ENCODE assay signal across 13 cellular contexts in the genomic region with DNA sequence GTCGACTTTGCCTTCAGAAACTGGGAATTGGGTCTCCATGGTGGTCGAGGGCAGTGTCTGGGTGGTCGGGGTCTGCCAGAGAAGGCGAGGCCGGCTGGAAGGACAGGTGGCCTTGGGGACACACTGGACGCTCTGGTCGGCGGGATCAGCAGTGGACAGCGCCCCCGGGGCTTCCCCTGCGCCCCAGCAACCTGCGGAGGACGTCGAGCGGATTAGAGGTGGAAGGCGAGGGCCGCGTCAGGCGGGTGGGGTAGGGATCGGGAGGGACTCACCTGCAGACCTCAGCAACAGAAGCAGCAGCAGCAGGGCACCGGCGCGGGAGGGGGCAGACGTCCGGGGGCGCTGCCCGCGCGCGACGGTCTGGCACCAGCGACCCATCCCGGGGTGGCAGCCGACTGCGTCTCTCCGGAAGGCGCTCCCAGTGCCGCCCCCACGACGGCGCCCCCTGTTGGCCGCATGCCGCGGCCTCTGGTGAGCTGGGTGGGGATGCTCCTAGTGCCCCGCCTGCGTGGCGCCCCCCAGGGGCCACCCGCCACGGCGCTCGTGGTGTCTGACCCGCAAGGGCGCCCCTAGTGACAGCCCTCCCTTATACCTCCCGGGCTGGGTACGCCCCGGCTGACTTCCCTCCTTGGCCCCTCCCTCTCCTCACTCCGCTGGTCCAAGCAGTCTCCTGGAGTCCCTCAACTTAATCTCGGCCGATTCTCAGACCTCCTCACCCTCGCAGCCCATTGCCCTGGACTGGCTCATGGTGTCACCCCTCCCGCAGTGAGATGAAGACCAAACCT. TPM values are rescaled to one million over a fixed set of nuclear protein-coding genes. Genes with fewer than 3 reads are reported as not detected.
DNase-seq lines count a peak whose midpoint lies in the region; ATAC-seq, FAIRE-seq and TF ChIP-seq lines count a peak whose summit lies in the region.
"Had no signal": no experiment of that assay in that cellular context is flagged by ENCODE, and none has a peak within 500 bp of the region (broad histone marks: within the 10 kb centered on the region; RNA-seq: fewer than 3 reads in every experiment).

A gene with protein sequence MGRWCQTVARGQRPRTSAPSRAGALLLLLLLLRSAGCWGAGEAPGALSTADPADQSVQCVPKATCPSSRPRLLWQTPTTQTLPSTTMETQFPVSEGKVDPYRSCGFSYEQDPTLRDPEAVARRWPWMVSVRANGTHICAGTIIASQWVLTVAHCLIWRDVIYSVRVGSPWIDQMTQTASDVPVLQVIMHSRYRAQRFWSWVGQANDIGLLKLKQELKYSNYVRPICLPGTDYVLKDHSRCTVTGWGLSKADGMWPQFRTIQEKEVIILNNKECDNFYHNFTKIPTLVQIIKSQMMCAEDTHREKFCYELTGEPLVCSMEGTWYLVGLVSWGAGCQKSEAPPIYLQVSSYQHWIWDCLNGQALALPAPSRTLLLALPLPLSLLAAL (minus strand): TSS at position 423 of the 785 bp plus-strand sequence. CDS start 45 bp downstream, at position 378.

- no peak within 1 kb of the TSS for H3K27ac ChIP-seq in IMR-90 (ENCODE audit: insufficient read depth, low read length)
- no peak within 1 kb of the TSS for H3K27ac ChIP-seq in K562 (ENCODE audit: extremely low read depth, low read depth, low read length)
- no peak within 1 kb of the TSS for H3K27ac ChIP-seq in osteoblast (ENCODE audit: low read depth, low read length)
- H3K27ac ChIP-seq: tibial artery had no signal

- H2AK5ac ChIP-seq in IMR-90 (ENCODE audit: low read depth, low read length), result no peak within 1 kb of the TSS

- no peak within 1 kb of the TSS for H3K23ac ChIP-seq in IMR-90 (ENCODE audit: low read depth, low read length)

- H4K8ac ChIP-seq in IMR-90 (ENCODE audit: low read depth in 2 of 2, low read length in 2 of 2), result no peak within 1 kb of the TSS

- FAIRE-seq in K562 (lab: Jason Lieb, UNC), result peak; percentile 29

- no peak within 1 kb of the TSS for H2BK5ac ChIP-seq in IMR-90 (ENCODE audit: low read depth, low read length, poor library complexity, severe bottlenecking)

- H3K4me1 ChIP-seq in IMR-90 (ENCODE audit: control insufficient read depth, insufficient read depth, low read length), result no peaks in the 10 kb centered on the region
- peaks cover 0 to 10% of the 10 kb centered on the region in 2 experiments; a peak in 1 of 5 replicates for H3K4me1 ChIP-seq in K562 (replicated peaks in 1 of 2; ENCODE audit: control insufficient read depth in 2 of 2, insufficient read depth in 2 of 2, low read length in 2 of 2)
- no peaks in the 10 kb centered on the region for H3K4me1 ChIP-seq in osteoblast (ENCODE audit: insufficient read depth, low read length)

- TF ChIP-seq POLR2A in IMR-90 (IDR thresholded peaks at IDR 0.05; ENCODE audit: low read depth, low read length) (no peak), K562 (conservative IDR thresholded peaks at IDR 0.05) (no peak)

- peak; percentile 48 for TF ChIP-seq CTCF in IMR-90 (conservative IDR thresholded peaks at IDR 0.05; ENCODE audit: low read depth, low read length)
- peak; percentile 90 to 100 (median 99) for TF ChIP-seq CTCF in K562 (IDR thresholded peaks at IDR 0.05 in 2 of 3, conservative IDR thresholded peaks at IDR 0.05 in 1 of 3; ENCODE audit: insufficient read depth in 2 of 3, low read depth in 1 of 3, low read length in 3 of 3)
- peak; percentile 17 for TF ChIP-seq CTCF in osteoblast (IDR thresholded peaks at IDR 0.05; ENCODE audit: extremely low read depth, low read depth, low read length)

- H3K36me3 ChIP-seq in IMR-90 (ENCODE audit: control insufficient read depth, insufficient read depth, low read length) (no peaks in the 10 kb centered on the region), K562 (ENCODE audit: control insufficient read depth, insufficient read depth, low read length) (no peaks in the 10 kb centered on the region), osteoblast (ENCODE audit: insufficient read depth, low read length) (no peaks in the 10 kb centered on the region)
- H3K36me3 ChIP-seq: tibial artery had no signal

- H3K9me1 ChIP-seq in IMR-90 (ENCODE audit: insufficient read depth, low read length) (no peaks in the 10 kb centered on the region), K562 (ENCODE audit: control insufficient read depth, insufficient read depth, low read length) (no peaks in the 10 kb centered on the region)

- ATAC-seq in IMR-90 (ENCODE audit: low read depth) (no peak), K562 (peak; percentile 98)

- H2BK20ac ChIP-seq in IMR-90 (ENCODE audit: low read depth, low read length), result no peak within 1 kb of the TSS

- POLR2A ChIA-PET in IMR-90 (lab: Charles Lee; ENCODE audit: unreplicated experiment) (no interaction called here), K562 (lab: Yijun Ruan, JAX) (interaction anchor here (0.7 kb wide), 1 partner anchor 33 kb away, joined by 3 read pairs; no protein-coding TSS in a partner anchor)

- H4K91ac ChIP-seq in IMR-90 (ENCODE audit: insufficient read depth, low read depth, low read length), result no peak within 1 kb of the TSS

- no TSS peak for BruUV-seq in IMR-90 (replicated peaks; lab: Mats Ljungman, UMichigan)
- no TSS peak for BruUV-seq in K562 (replicated peaks; lab: Mats Ljungman, UMichigan)

- dilution Hi-C loops in IMR-90 (cut with HindIII; ENCODE audit: low sequenced_read_pairs, unreplicated experiment), result no loop called here

- 56% methylated on average over 7 of the region's 61 CpGs; no CpG with 5 or more reads in 1 of the 2 experiments for WGBS in IMR-90 (ENCODE audit: extremely low coverage in 2 of 2, insufficient read length in 1 of 2), 2 experiments
- WGBS in K562 (ENCODE audit: insufficient coverage, low coverage, missing lambda C conversion rate), result 37% methylated on average over 51 of the region's 61 CpGs

- H3K4me3 ChIP-seq in IMR-90 (ENCODE audit: insufficient read depth, low read depth, low read length), result no peak within 1 kb of the TSS
- H3K4me3 ChIP-seq in K562, result no peak within 1 kb of the TSS
- H3K4me3 ChIP-seq in osteoblast (ENCODE audit: insufficient read depth, low read length), result no peak within 1 kb of the TSS
- H3K4me3 ChIP-seq: tibial artery had no signal

- TF ChIP-seq EP300 in K562 (IDR thresholded peaks at IDR 0.05; ENCODE audit: low read length), result no peak

- no peak within 1 kb of the TSS for H2BK15ac ChIP-seq in IMR-90 (ENCODE audit: low read depth, low read length)

- H2AK9ac ChIP-seq in IMR-90 (replicated peaks; ENCODE audit: low read depth, low read length, poor library complexity), result no peak within 1 kb of the TSS

- no peak within 1 kb of the TSS for H3K4ac ChIP-seq in IMR-90 (ENCODE audit: low read depth, low read length)

- TF ChIP-seq RAD21 in IMR-90 (IDR thresholded peaks at IDR 0.05; ENCODE audit: low read length) (no peak), K562 (CRISPR knock-in tag; conservative IDR thresholded peaks at IDR 0.05 in 1 of 2, IDR thresholded peaks at IDR 0.05 in 1 of 2) (peak in 1 of 2 experiments; percentile 51; a peak in 2 of 4 replicates)

- H3K9me3 ChIP-seq in IMR-90 (ENCODE audit: control insufficient read depth, insufficient read depth, low read length), result no peaks in the 10 kb centered on the region
- H3K9me3 ChIP-seq in K562 (replicated peaks; ENCODE audit: control insufficient read depth, insufficient read depth, low read depth, low read length), result no peaks in the 10 kb centered on the region
- no peaks in the 10 kb centered on the region for H3K9me3 ChIP-seq in osteoblast (ENCODE audit: low read depth, low read length)
- H3K9me3 ChIP-seq: tibial artery had no signal

- H2AFZ ChIP-seq in IMR-90 (replicated peaks; ENCODE audit: low read length, poor library complexity) (no peak within 1 kb of the TSS), K562 (ENCODE audit: low read depth, low read length) (no peak within 1 kb of the TSS), osteoblast (ENCODE audit: low read length) (no peak within 1 kb of the TSS)

- H3K9ac ChIP-seq in IMR-90 (ENCODE audit: low read depth, low read length) (no peak within 1 kb of the TSS), K562 (ENCODE audit: insufficient read depth in 1 of 2, low read depth in 2 of 2, low read length in 2 of 2) (no peak within 1 kb of the TSS)

- H3K56ac ChIP-seq in IMR-90 (ENCODE audit: extremely low read depth, insufficient read depth, low read length), result no peak within 1 kb of the TSS

- peaks cover 53% of the 10 kb centered on the region for H3K27me3 ChIP-seq in IMR-90 (ENCODE audit: control insufficient read depth, insufficient read depth, low read length)
- peaks cover 15 to 66% of the 10 kb centered on the region in 2 experiments for H3K27me3 ChIP-seq in K562 (ENCODE audit: control insufficient read depth in 2 of 2, insufficient read depth in 2 of 2, low read length in 2 of 2)
- peaks cover 14% of the 10 kb centered on the region for H3K27me3 ChIP-seq in osteoblast (ENCODE audit: insufficient read depth, low read length)

- no peaks in the 10 kb centered on the region for H3K79me1 ChIP-seq in IMR-90 (ENCODE audit: low read depth in 1 of 2, low read length in 2 of 2)

- H3K18ac ChIP-seq in IMR-90 (ENCODE audit: low read depth, low read length), result no peak within 1 kb of the TSS

- in situ Hi-C loops in IMR-90 (cut with MboI; ENCODE audit: low sequenced_read_pairs) (loop anchor here (25.0 kb wide), 1 partner anchor 645 kb away; no protein-coding TSS in a partner anchor), K562 (cut with MboI) (loop anchor here (5.0 to 10.0 kb wide), 2 partner anchors 180 to 637 kb away; no protein-coding TSS in a partner anchor)

- no peaks in the 10 kb centered on the region for H4K20me1 ChIP-seq in IMR-90 (ENCODE audit: insufficient read depth, low read length)
- peaks cover 8% of the 10 kb centered on the region; the same call in 1 of the 2 replicates for H4K20me1 ChIP-seq in K562 (replicated peaks; ENCODE audit: control insufficient read depth, insufficient read depth, low read length)
- no peaks in the 10 kb centered on the region for H4K20me1 ChIP-seq in osteoblast (ENCODE audit: insufficient read depth, low read length)

- intact Hi-C loops in IMR-90 (cut with micrococcal nuclease) (no loop called here), K562 (cut with micrococcal nuclease) (no loop called here)

- no peaks in the 10 kb centered on the region for H3K79me2 ChIP-seq in K562 (ENCODE audit: control insufficient read depth, insufficient read depth, low read length)
- no peaks in the 10 kb centered on the region for H3K79me2 ChIP-seq in osteoblast (ENCODE audit: insufficient read depth, low read length)

- DNase-seq in CD1c-positive myeloid dendritic cell (ENCODE audit: extremely low spot score), result peak; percentile 19
- DNase-seq in IMR-90, result no peak
- DNase-seq in K562 (ENCODE audit: extremely low read depth in 1 of 4, low spot score in 3 of 4), result peak; percentile 62 to 93 (median 87)
- peak; percentile 78 for DNase-seq in osteoblast (ENCODE audit: insufficient read length, low spot score, missing footprints)
- no peak for DNase-seq in DMS 273 (lab: John Stamatoyannopoulos, UW; ENCODE audit: unreplicated experiment)
- no peak for DNase-seq in NCI-H1417 (lab: John Stamatoyannopoulos, UW)
- no peak for DNase-seq in LoVo (ENCODE audit: low spot score)
- DNase-seq in NCI-H146 (lab: John Stamatoyannopoulos, UW), result no peak
- DNase-seq: activated gamma-delta T cell; NK-92 treated with Interleukin-12 subunit alpha and Interleukin-12 subunit beta, amount 100 ng/mL, for 24 hours had no signal

- H3K4me2 ChIP-seq in IMR-90 (ENCODE audit: low read depth, low read length) (no peak within 1 kb of the TSS), K562 (ENCODE audit: insufficient read depth, low read length) (no peak within 1 kb of the TSS), osteoblast (ENCODE audit: insufficient read depth, low read length) (no peak within 1 kb of the TSS)

- CTCF ChIA-PET in IMR-90 (lab: Yijun Ruan, JAX), result no interaction called here
- CTCF ChIA-PET in K562 (lab: Yijun Ruan, JAX; ENCODE audit: low intra/inter-chr PET ratio), result interaction anchor here (0.6 kb wide), 1 partner anchor 229 kb away, joined by 3 read pairs; no protein-coding TSS in a partner anchor

- no peak within 1 kb of the TSS for H2BK120ac ChIP-seq in IMR-90 (ENCODE audit: low read depth, low read length)

- H4K5ac ChIP-seq in IMR-90 (ENCODE audit: low read depth, low read length), result no peak within 1 kb of the TSS

- no peak within 1 kb of the TSS for H3K14ac ChIP-seq in IMR-90 (replicated peaks; ENCODE audit: low read depth, low read length)

RNA-seq across cellular contexts. Expression of the gene that starts here (rescaled TPM):
- not detected in 2 replicates for total RNA-seq in IMR-90 (2012; rRNA removed)
- polyA plus RNA-seq in IMR-90 (2012; rRNA removed), result not detected in 2 replicates
- not detected in 2 replicates for polyA plus RNA-seq in IMR-90 (2012; cell fraction: cytosol; rRNA removed)
- 0.09 TPM in 1 of 2 replicates, not detected in the other for polyA plus RNA-seq in IMR-90 (2012; cell fraction: nucleus; rRNA removed; ENCODE audit: low replicate concordance)
- not detected in 2 replicates for total RNA-seq in K562 (2011; cell fraction: chromatin; rRNA removed; ENCODE audit: low replicate concordance)
- total RNA-seq in K562 (2011; cell fraction: nucleolus; rRNA removed), result 0.17 TPM in 1 of 2 replicates, not detected in the other
- not detected in 2 replicates for total RNA-seq in K562 (2011; cell fraction: nucleoplasm; rRNA removed)
- not detected in 2 replicates for total RNA-seq in K562 (2014; rRNA removed)
- not detected in 2 replicates for total RNA-seq in K562 (2014; rRNA removed; fragmentation: Illumina TruSeq; extraction: Trizol)
- not detected in 2 replicates for total RNA-seq in K562 (2015; rRNA removed; fragmentation: Illumina TruSeq; extraction: Trizol)
- total RNA-seq in K562 (2021), result not detected in 2 replicates
- not detected in 2 replicates for polyA plus RNA-seq in K562 (2011; rRNA removed)
- not detected in 2 replicates for polyA plus RNA-seq in K562 (2011; cell fraction: cytosol; rRNA removed)
- polyA plus RNA-seq in K562 (2011; cell fraction: nucleus; rRNA removed), result 0.07 TPM in 1 of 2 replicates, not detected in the other
- 0.03 TPM in 1 of 2 replicates, not detected in the other for polyA plus RNA-seq in K562 (2012)
- polyA plus RNA-seq in K562 (2014; fragmentation: Illumina TruSeq; extraction: Trizol), result not detected in 2 replicates
- under 1 TPM in 1 of 2 experiments, not detected in 1; 0.01 TPM for polyA plus RNA-seq in K562 (2014; fragmentation: Nextera tagmentation; extraction: Ambion mirVana)
- not detected in 2 replicates for polyA plus RNA-seq in K562 (2014; rRNA removed)
- polyA minus RNA-seq in K562 (2011; rRNA and poly(A)+ RNA removed), result not detected in 2 replicates
- not detected in 2 replicates for polyA minus RNA-seq in K562 (2011; cell fraction: cytosol; rRNA and poly(A)+ RNA removed)
- polyA minus RNA-seq in K562 (2011; cell fraction: nucleus; rRNA and poly(A)+ RNA removed), result not detected in 2 replicates
- total RNA-seq in osteoblast, result not detected in 2 replicates
- total RNA-seq: fibroblast of villous mesenchyme, pulmonary artery endothelial cell had no signal

Comparison
In these comparisons a context has a peak if more than half of its experiments do, and no peak if none do; other contexts are left out.
1. Peak in DNase-seq and ATAC-seq in K562; RNA of the gene not detected or under 1 TPM.
2. Peak in DNase-seq in osteoblast; RNA of the gene not detected or under 1 TPM.
3. CTCF ChIP-seq: peak in every context shown above with its lines; median percentile 99 in K562; 48 in IMR-90; 17 in osteoblast.